ENCODE assay signal across 23 cellular contexts in the genomic region with DNA sequence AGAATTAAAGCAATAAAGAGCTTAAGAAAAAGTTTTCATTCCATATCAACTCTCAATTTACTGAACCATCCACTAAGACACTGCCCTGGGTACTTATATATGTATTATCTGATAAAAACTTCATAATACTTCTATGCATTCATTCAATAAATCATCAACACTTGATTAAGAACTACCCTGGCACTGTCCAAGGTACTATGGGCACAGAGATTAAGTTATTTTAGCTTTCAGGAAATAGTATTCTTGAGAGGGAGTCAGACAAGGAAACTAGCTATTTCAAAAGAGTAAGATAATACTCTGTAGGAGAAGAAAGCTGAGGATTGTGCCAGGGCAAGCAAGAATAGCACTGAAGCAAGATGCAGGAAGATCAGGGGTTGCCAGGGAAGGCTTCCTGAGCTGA.
"Had no signal": no experiment of that assay in that cellular context is flagged by ENCODE, and none has a peak within 500 bp of the region (broad histone marks: within the 10 kb centered on the region; RNA-seq: fewer than 3 reads in every experiment).

No MANE protein-coding gene starts in this region.

- H3K4me1 ChIP-seq: esophagus squamous epithelium, gastroesophageal sphincter, testis, tibial nerve, upper lobe of right lung, vagina had no signal

- H3K4me2 ChIP-seq: hepatocyte had no signal

- H3K36me3 ChIP-seq: esophagus squamous epithelium, gastroesophageal sphincter, neutrophil, tibial nerve, upper lobe of right lung, vagina had no signal

- FAIRE-seq: kidney had no signal

- H3K9me3 ChIP-seq: esophagus squamous epithelium, gastroesophageal sphincter, mucosa of descending colon, neutrophil, testis, tibial nerve, upper lobe of right lung, vagina had no signal

- ATAC-seq: gastroesophageal sphincter; left ventricle myocardium superior; mucosa of descending colon; naive thymus-derived CD8-positive, alpha-beta T cell; sciatic nerve; stimulated activated naive B cell treated with anti-CD40 and anti-IgM and Interleukin-4, amounts not matched to agents 10 μg/mL and 1 μg/mL and 100 μg/mL, for 72 hours; stimulated activated naive CD8-positive, alpha-beta T cell treated with anti-CD3 and anti-CD28 coated beads, Interleukin-15, amount 100 ng/mL, for 72 hours; upper lobe of right lung had no signal

- DNase-seq: effector memory CD4-positive, alpha-beta T cell; esophagus squamous epithelium; foreskin fibroblast; kidney; left cardiac atrium; left ventricle myocardium superior; mesenchymal stem cell; mucosa of descending colon; naive thymus-derived CD8-positive, alpha-beta T cell; posterior cingulate gyrus; stimulated activated CD4-positive, alpha-beta T cell treated with anti-CD3 and anti-CD28 coated beads, Interleukin-2, amount 100 ng/mL, for 24 hours; stimulated activated CD4-positive, alpha-beta T cell treated with anti-CD3 and anti-CD28 coated beads, Interleukin-4, amount 100 ng/mL, for 4 hours; stimulated activated naive B cell treated with anti-CD40 and anti-IgM and Interleukin-4, amounts not matched to agents 10 μg/mL and 1 μg/mL and 100 μg/mL, for 72 hours; stimulated activated naive CD8-positive, alpha-beta T cell treated with anti-CD3 and anti-CD28 coated beads, Interleukin-15, amount 100 ng/mL, for 72 hours; testis; upper lobe of right lung had no signal

- H2AFZ ChIP-seq: hepatocyte had no signal

- H3K27ac ChIP-seq: esophagus squamous epithelium, gastroesophageal sphincter, hepatocyte, neutrophil, testis, tibial nerve, upper lobe of right lung, vagina had no signal

- H3K27me3 ChIP-seq: esophagus squamous epithelium, gastroesophageal sphincter, hepatocyte, neutrophil, testis, tibial nerve, upper lobe of right lung, vagina had no signal

- H3K4me3 ChIP-seq: esophagus squamous epithelium, gastroesophageal sphincter, hepatocyte, lung, mucosa of descending colon, testis, tibial nerve, upper lobe of right lung, vagina had no signal

- H3K79me2 ChIP-seq: hepatocyte had no signal
